Comparison of ENCODE assay signal across 8 cellular contexts in the genomic region with DNA sequence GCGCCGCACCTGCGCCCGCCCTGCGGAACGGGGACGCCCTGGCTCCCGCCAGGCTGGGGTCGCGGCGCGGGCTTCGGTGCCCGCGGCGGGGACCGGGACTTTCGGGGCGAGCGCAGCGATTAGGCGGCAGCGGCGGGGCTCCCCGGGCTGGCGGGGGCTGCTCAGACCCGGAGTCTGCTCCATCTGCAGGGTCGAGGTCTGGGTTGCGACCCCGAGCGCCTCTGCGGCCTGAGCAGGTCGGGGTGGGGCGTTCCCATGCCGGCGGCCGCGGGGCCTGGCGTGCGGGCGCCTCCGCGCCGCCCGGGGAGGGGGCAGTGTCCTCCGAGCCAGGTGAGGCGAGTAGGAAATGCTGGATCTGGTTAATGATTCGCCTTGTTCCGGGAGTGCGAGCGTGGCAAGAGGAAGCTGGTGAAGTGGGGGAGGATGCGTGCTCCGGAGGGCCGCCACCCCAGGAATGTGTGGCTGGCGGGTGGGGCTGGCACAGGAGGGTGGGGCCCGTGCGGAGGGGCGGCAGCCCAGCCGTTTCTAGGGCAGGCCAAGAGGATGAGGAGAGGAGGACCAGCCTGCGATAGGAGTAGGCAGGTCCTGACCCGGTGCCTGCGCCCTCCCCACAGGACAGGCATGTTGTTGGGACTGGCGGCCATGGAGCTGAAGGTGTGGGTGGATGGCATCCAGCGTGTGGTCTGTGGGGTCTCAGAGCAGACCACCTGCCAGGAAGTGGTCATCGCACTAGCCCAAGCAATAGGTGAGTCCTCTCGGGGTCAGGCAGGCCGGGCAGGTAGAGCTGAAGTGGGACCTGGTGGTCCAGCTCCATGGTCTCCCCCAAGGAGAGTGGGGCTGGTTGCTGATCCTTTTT. TPM values are rescaled to one million over a fixed set of nuclear protein-coding genes. Genes with fewer than 3 reads are reported as not detected.
A peak's percentile ranks its signal among the peaks of the same experiment; 100 is the strongest.
DNase-seq lines count a peak whose midpoint lies in the region; ATAC-seq and TF ChIP-seq lines count a peak whose summit lies in the region.

No MANE protein-coding gene starts in this region.

- DNase-seq in COLO668 (lab: John Stamatoyannopoulos, UW; ENCODE audit: unreplicated experiment) = peak; percentile 59
- peak in 1 of 2 donors; percentile 23 for DNase-seq in fibroblast of lung (ENCODE audit: low read depth in 2 of 2)
- DNase-seq in omental fat pad (ENCODE audit: low spot score) = no peak
- DNase-seq in C1 segment of cervical spinal cord (lab: John Stamatoyannopoulos, UW) = no peak
- DNase-seq in amniotic stem cell (lab: John Stamatoyannopoulos, UW) = no peak

- TF ChIP-seq CTCF in fibroblast of lung (conservative IDR thresholded peaks at IDR 0.05 in 1 of 2, IDR thresholded peaks at IDR 0.05 in 1 of 2; ENCODE audit: low read depth in 1 of 2, low read length in 2 of 2) = no peak
- TF ChIP-seq CTCF in omental fat pad (IDR thresholded peaks at IDR 0.05) = no peak

- peaks cover 4% of the 10 kb centered on the region for H3K4me1 ChIP-seq in fibroblast of lung (ENCODE audit: control insufficient read depth, extremely low read depth, insufficient read depth, low read length)

- H3K9me3 Mint-ChIP-seq in T-helper 1 cell treated with Interleukin-12 subunit alpha and Interleukin-12 subunit beta and Interleukin-4 antibody, amounts not matched to agents 30 μg/mL and 1 μg/mL, for 36 hours = no peaks in the 10 kb centered on the region

- ATAC-seq in GM19438 (IDR thresholded peaks at IDR 0.05; ENCODE audit: low read depth, unreplicated experiment) = peak; percentile 20
- ATAC-seq in HG03457 (IDR thresholded peaks at IDR 0.05; ENCODE audit: unreplicated experiment) = peak; percentile 9
- peak; percentile 35 for ATAC-seq in omental fat pad (ENCODE audit: low FRiP score)

- H3K4me3 Mint-ChIP-seq in T-helper 1 cell treated with Interleukin-12 subunit alpha and Interleukin-12 subunit beta and Interleukin-4 antibody, amounts not matched to agents 30 μg/mL and 1 μg/mL, for 36 hours = peak overlapping the region; percentile 89

- H3K79me2 ChIP-seq in fibroblast of lung (ENCODE audit: control insufficient read depth, insufficient read depth, low read length) = no peaks in the 10 kb centered on the region

- peak overlapping the region; percentile 17 for H2AFZ ChIP-seq in fibroblast of lung (ENCODE audit: low read length)

- peak overlapping the region; percentile 70 for H3K27ac Mint-ChIP-seq in T-helper 1 cell treated with Interleukin-12 subunit alpha and Interleukin-12 subunit beta and Interleukin-4 antibody, amounts not matched to agents 30 μg/mL and 1 μg/mL, for 36 hours

- H3K27ac ChIP-seq in fibroblast of lung (ENCODE audit: insufficient read depth, low read length) = no peak overlapping the region

- H3K4me2 ChIP-seq in fibroblast of lung (ENCODE audit: extremely low read depth, insufficient read depth, low read length) = peak overlapping the region; percentile 71

- H3K27me3 ChIP-seq in fibroblast of lung (ENCODE audit: control insufficient read depth, insufficient read depth, low read length) = peaks cover 15% of the 10 kb centered on the region

- H3K36me3 ChIP-seq in fibroblast of lung (ENCODE audit: control insufficient read depth, insufficient read depth, low read length) = no peaks in the 10 kb centered on the region

- no peaks in the 10 kb centered on the region for H3K36me3 Mint-ChIP-seq in T-helper 1 cell treated with Interleukin-12 subunit alpha and Interleukin-12 subunit beta and Interleukin-4 antibody, amounts not matched to agents 30 μg/mL and 1 μg/mL, for 36 hours (ENCODE audit: low read depth)

- peak overlapping the region in 3 of 4 experiments; percentile 23 to 60 (median 56) for H3K4me3 ChIP-seq in fibroblast of lung (replicated peaks in 1 of 4; ENCODE audit: control extremely low read depth in 1 of 4, insufficient read depth in 1 of 4, low read depth in 3 of 4, low read length in 4 of 4)

- no peaks in the 10 kb centered on the region for H4K20me1 ChIP-seq in fibroblast of lung (ENCODE audit: control insufficient read depth, extremely low read depth, insufficient read depth, low read length)

- no peak overlapping the region for H3K9ac ChIP-seq in fibroblast of lung (ENCODE audit: insufficient read depth, low read length)

- peaks cover 18% of the 10 kb centered on the region for H3K27me3 Mint-ChIP-seq in T-helper 1 cell treated with Interleukin-12 subunit alpha and Interleukin-12 subunit beta and Interleukin-4 antibody, amounts not matched to agents 30 μg/mL and 1 μg/mL, for 36 hours (ENCODE audit: low read depth)

- no peaks in the 10 kb centered on the region for H3K9me3 ChIP-seq in fibroblast of lung (ENCODE audit: control insufficient read depth, insufficient read depth, low read depth, low read length)

- H3K4me1 Mint-ChIP-seq in T-helper 1 cell treated with Interleukin-12 subunit alpha and Interleukin-12 subunit beta and Interleukin-4 antibody, amounts not matched to agents 30 μg/mL and 1 μg/mL, for 36 hours (ENCODE audit: low read depth) = peaks cover 8% of the 10 kb centered on the region

RNA-seq across cellular contexts. Expression of a gene that starts 0.6 kb away (rescaled TPM):
- total RNA-seq in fibroblast of lung = 1.5 and 2.8 TPM in 2 replicates
- polyA plus RNA-seq in fibroblast of lung = 1.4 and 1.6 TPM in 2 replicates
- 2.4 and 3.6 TPM in 2 replicates for polyA plus RNA-seq in fibroblast of lung (2012)
- 0.47 TPM in 1 of 2 replicates, not detected in the other for polyA minus RNA-seq in fibroblast of lung (ENCODE audit: low replicate concordance)
- 10 to 100 TPM in 3 of 4 donors, 1 to 10 TPM in 1; 9.1 to 31.8 (median 13.4) TPM for total RNA-seq in omental fat pad

RNA-seq across cellular contexts. Expression of a gene that starts 0.8 kb away (rescaled TPM):
- total RNA-seq in fibroblast of lung (0.17 and 0.26 TPM in 2 replicates), omental fat pad (1 to 10 TPM in 3 of 4 donors, under 1 TPM in 1; 0.95 to 5.5 (median 1.7) TPM)
- 0.05 and 0.08 TPM in 2 replicates for polyA plus RNA-seq in fibroblast of lung
- polyA plus RNA-seq in fibroblast of lung (2012) = 0.12 and 0.45 TPM in 2 replicates
- polyA minus RNA-seq in fibroblast of lung (ENCODE audit: low replicate concordance) = not detected in 2 replicates

RNA-seq across cellular contexts. Expression of a gene that starts 14.9 kb away (rescaled TPM):
- 16.8 and 18.7 TPM in 2 replicates for total RNA-seq in fibroblast of lung
- polyA plus RNA-seq in fibroblast of lung = 5.9 and 9.7 TPM in 2 replicates
- polyA plus RNA-seq in fibroblast of lung (2012) = 11.2 and 16.3 TPM in 2 replicates
- polyA minus RNA-seq in fibroblast of lung (ENCODE audit: low replicate concordance) = 12.8 and 20.2 TPM in 2 replicates
- total RNA-seq in omental fat pad = 10 to 100 TPM; 14.7 to 34.9 (median 22.4) TPM

RNA-seq across cellular contexts. Expression of a gene that starts 24.0 kb away (rescaled TPM):
- total RNA-seq in fibroblast of lung (0.77 and 1.3 TPM in 2 replicates), omental fat pad (under 1 TPM in 3 of 4 donors, not detected in 1; 0.24 to 0.38 (median 0.32) TPM)
- 0.26 and 0.28 TPM in 2 replicates for polyA plus RNA-seq in fibroblast of lung
- polyA plus RNA-seq in fibroblast of lung (2012) = 0.80 and 0.87 TPM in 2 replicates
- 0.19 and 0.98 TPM in 2 replicates for polyA minus RNA-seq in fibroblast of lung (ENCODE audit: low replicate concordance)

RNA-seq across cellular contexts. Expression of a gene that starts 26.0 kb away (rescaled TPM):
- total RNA-seq in fibroblast of lung = 46.7 and 58.5 TPM in 2 replicates
- 51.7 and 69.3 TPM in 2 replicates for polyA plus RNA-seq in fibroblast of lung
- 88.2 and 141 TPM in 2 replicates for polyA plus RNA-seq in fibroblast of lung (2012)
- polyA minus RNA-seq in fibroblast of lung (ENCODE audit: low replicate concordance) = 120 and 182 TPM in 2 replicates
- total RNA-seq in omental fat pad = 10 to 100 TPM; 30.1 to 44.9 (median 35.0) TPM
